9 cellular contexts compared by ENCODE assay signal in genomic region chr7:87151002-87151505, GRCh38. TPM values are rescaled to one million over a fixed set of nuclear protein-coding genes. Genes with fewer than 3 reads are reported as not detected.
DNase-seq lines count a peak whose midpoint lies in the region; ATAC-seq and TF ChIP-seq lines count a peak whose summit lies in the region.
"Had no signal": no experiment of that assay in that cellular context is flagged by ENCODE, and none has a peak within 500 bp of the region (broad histone marks: within the 10 kb centered on the region; RNA-seq: fewer than 3 reads in every experiment).

No MANE protein-coding gene starts in this region.

- 36% methylated on average over 5 of the region's 5 CpGs for WGBS in esophagus muscularis mucosa
- WGBS in psoas muscle, 3 donors: 52 to 66% (median 63%) methylated on average over 5 of the region's 5 CpGs

- H3K36me3 ChIP-seq in ES-I3 (ENCODE audit: insufficient read depth, low read length) (no peaks in the 10 kb centered on the region), OCI-LY3 (replicated peaks; ENCODE audit: low read depth, low read length) (peaks cover 2% of the 10 kb centered on the region), esophagus muscularis mucosa (no peaks in the 10 kb centered on the region), psoas muscle (ENCODE audit: insufficient read depth in 1 of 2, low read depth in 1 of 2) (no peaks in the 10 kb centered on the region)

- peaks cover 28% of the 10 kb centered on the region for H4K20me1 ChIP-seq in OCI-LY3 (ENCODE audit: insufficient read depth, low read length)

- TF ChIP-seq POLR2A in esophagus muscularis mucosa (IDR thresholded peaks at IDR 0.05; ENCODE audit: low read depth): no peak

- H2AFZ ChIP-seq in OCI-LY3 (ENCODE audit: low read depth, low read length): peak overlapping the region; percentile 96; the same call in 1 of the 2 replicates

- peak overlapping the region; percentile 92 for H3K4me2 ChIP-seq in OCI-LY3 (ENCODE audit: low read length)

- no peak overlapping the region for H3K27ac ChIP-seq in OCI-LY3 (ENCODE audit: low read length)
- H3K27ac ChIP-seq in esophagus muscularis mucosa (replicated peaks in 1 of 4): peak overlapping the region; percentile 86 to 97 (median 96)
- peak overlapping the region; percentile 96 for H3K27ac ChIP-seq in psoas muscle

- H3K27me3 ChIP-seq in OCI-LY3 (ENCODE audit: low read depth, low read length) (no peaks in the 10 kb centered on the region), esophagus muscularis mucosa (no peaks in the 10 kb centered on the region), psoas muscle (ENCODE audit: insufficient read depth in 3 of 3, low read length in 2 of 3) (no peaks in the 10 kb centered on the region)

- no peak for ATAC-seq in psoas muscle
- no peak for ATAC-seq in HG03025 (IDR thresholded peaks at IDR 0.05; ENCODE audit: low FRiP score, unreplicated experiment)
- ATAC-seq in HG03045 (IDR thresholded peaks at IDR 0.05; ENCODE audit: unreplicated experiment): no peak

- intact Hi-C loops in esophagus muscularis mucosa (cut with DNase I) (loop anchor here (5.0 to 10.0 kb wide), 2 partner anchors 94 to 194 kb away; partner anchors contain the start of genes CROT and ELAPOR2), psoas muscle (cut with DNase I) (loop anchor here in 1 of 2 donors (5.0 kb wide), 1 partner anchor 94 kb away; the partner anchor contains the start of gene ELAPOR2)

- TF ChIP-seq EP300 in esophagus muscularis mucosa (IDR thresholded peaks at IDR 0.05): no peak

- no peak for TF ChIP-seq CTCF in OCI-LY3 (IDR thresholded peaks at IDR 0.05; ENCODE audit: low read depth, low read length)
- no peak for TF ChIP-seq CTCF in esophagus muscularis mucosa (IDR thresholded peaks at IDR 0.05)
- TF ChIP-seq CTCF in psoas muscle (IDR thresholded peaks at IDR 0.05): no peak

- H3K9ac ChIP-seq in ES-I3 (ENCODE audit: low read depth, low read length) (peak overlapping the region; percentile 76; the same call in 1 of the 2 replicates), OCI-LY3 (ENCODE audit: low read length) (peak overlapping the region; percentile 91)

- DNase-seq in esophagus muscularis mucosa (ENCODE audit: extremely low spot score) (no peak), psoas muscle (no peak), activated gamma-delta T cell treated with Interleukin-2 at 50 U/mL for 16 hours (no peak), T1000 (lab: John Stamatoyannopoulos, UW) (no peak)
- DNase-seq: activated CD4-positive, CD25-positive, alpha-beta regulatory T cell had no signal

- H3K4me3 ChIP-seq in OCI-LY3 (ENCODE audit: low read length) (peak overlapping the region; percentile 88), esophagus muscularis mucosa (peak overlapping the region in 3 of 4 donors; percentile 69 to 80 (median 75)), psoas muscle (peak overlapping the region; percentile 78)

- H3K4me1 ChIP-seq in ES-I3 (ENCODE audit: insufficient read depth, low read length): no peaks in the 10 kb centered on the region; the same call in 1 of the 2 replicates
- peaks cover 32% of the 10 kb centered on the region for H3K4me1 ChIP-seq in OCI-LY3 (ENCODE audit: low read length)
- H3K4me1 ChIP-seq in esophagus muscularis mucosa: peaks cover 24 to 38% (median 36%) of the 10 kb centered on the region in 4 donors
- peaks cover 44% of the 10 kb centered on the region for H3K4me1 ChIP-seq in psoas muscle

- peaks cover 38% of the 10 kb centered on the region for H3K79me2 ChIP-seq in OCI-LY3 (ENCODE audit: low read length)

- no peaks in the 10 kb centered on the region for H3K9me3 ChIP-seq in ES-I3 (ENCODE audit: control insufficient read depth, insufficient read depth, low read length)
- H3K9me3 ChIP-seq in OCI-LY3 (ENCODE audit: insufficient read depth, low read length): no peaks in the 10 kb centered on the region
- no peaks in the 10 kb centered on the region for H3K9me3 ChIP-seq in esophagus muscularis mucosa
- no peaks in the 10 kb centered on the region for H3K9me3 ChIP-seq in psoas muscle

RNA-seq across cellular contexts. Expression of gene DMTF1, which starts 1.2 kb away (rescaled TPM):
- total RNA-seq in esophagus muscularis mucosa (10 to 100 TPM; 31.4 to 60.6 (median 40.5) TPM), psoas muscle (10 to 100 TPM; 12.5 to 25.3 (median 20.5) TPM)
- polyA plus RNA-seq in psoas muscle: 10 to 100 TPM in 2 of 3 donors, 1 to 10 TPM in 1; 8.3 to 16.8 (median 16.3) TPM
